In genomic region chr13:101892296-101892695, GRCh38 we compare ENCODE assay signal across 15 cellular contexts.
DNase-seq lines count a peak whose midpoint lies in the region; ATAC-seq and TF ChIP-seq lines count a peak whose summit lies in the region.
"Had no signal": no experiment of that assay in that cellular context is flagged by ENCODE, and none has a peak within 500 bp of the region (broad histone marks: within the 10 kb centered on the region; RNA-seq: fewer than 3 reads in every experiment).

No MANE protein-coding gene starts in this region.

- H3K27ac ChIP-seq in BLaER1 = no peak overlapping the region

- peaks cover 8% of the 10 kb centered on the region; the same call in 1 of the 2 replicates for H3K4me1 ChIP-seq in BLaER1
- H3K4me1 ChIP-seq: Caco-2 had no signal

- H3K27me3 Mint-ChIP-seq in T-helper 2 cell treated with Interferon-gamma antibody and Interleukin-4, amounts not matched to agents 5 μg/mL and 100 μg/mL, for 36 hours (ENCODE audit: low read depth) = no peaks in the 10 kb centered on the region

- no peaks in the 10 kb centered on the region for H3K9me3 ChIP-seq in BLaER1
- H3K9me3 ChIP-seq: BE2C, Caco-2 had no signal

- H3K27ac Mint-ChIP-seq in T-helper 2 cell treated with Interferon-gamma antibody and Interleukin-4, amounts not matched to agents 5 μg/mL and 100 μg/mL, for 36 hours = no peak overlapping the region
- H3K27ac Mint-ChIP-seq: CD8-positive, alpha-beta memory T cell; H9 had no signal

- H3K9ac ChIP-seq in BLaER1 = no peak overlapping the region

- no peaks in the 10 kb centered on the region for H3K36me3 ChIP-seq in BLaER1
- H3K36me3 ChIP-seq in kidney epithelial cell (ENCODE audit: control insufficient read depth, insufficient read depth, low read length) = no peaks in the 10 kb centered on the region
- H3K36me3 ChIP-seq: BE2C had no signal

- H3K4me3 Mint-ChIP-seq in T-helper 2 cell treated with Interferon-gamma antibody and Interleukin-4, amounts not matched to agents 5 μg/mL and 100 μg/mL, for 36 hours = no peak overlapping the region
- H3K4me3 Mint-ChIP-seq: CD8-positive, alpha-beta memory T cell; H9 had no signal

- H3K9me3 Mint-ChIP-seq in T-helper 2 cell treated with Interferon-gamma antibody and Interleukin-4, amounts not matched to agents 5 μg/mL and 100 μg/mL, for 36 hours = no peaks in the 10 kb centered on the region
- H3K9me3 Mint-ChIP-seq: H9 had no signal

- DNase-seq in NCI-H69 (lab: John Stamatoyannopoulos, UW) = peak; percentile 73
- peak; percentile 35 for DNase-seq in kidney epithelial cell (ENCODE audit: low read depth)
- DNase-seq in retinal pigment epithelial cell (ENCODE audit: low read depth) = peak; percentile 61
- no peak for DNase-seq in T-helper 2 cell treated with Interferon-gamma antibody and Interleukin-4, amounts not matched to agents 5 μg/mL and 100 μg/mL, for 36 hours (ENCODE audit: low spot score)
- no peak for DNase-seq in NCI-H526 (lab: John Stamatoyannopoulos, UW)
- DNase-seq: Caco-2; CD8-positive, alpha-beta memory T cell; DND-41; GF-D8; GOT3; H9 had no signal

- no peaks in the 10 kb centered on the region for H4K20me1 ChIP-seq in BLaER1

- H3K4me1 Mint-ChIP-seq in T-helper 2 cell treated with Interferon-gamma antibody and Interleukin-4, amounts not matched to agents 5 μg/mL and 100 μg/mL, for 36 hours (ENCODE audit: low read depth) = no peaks in the 10 kb centered on the region
- H3K4me1 Mint-ChIP-seq: CD8-positive, alpha-beta memory T cell; H9 had no signal

- no peak for TF ChIP-seq CTCF in kidney epithelial cell (IDR thresholded peaks at IDR 0.05; ENCODE audit: insufficient read depth, low read length, poor library complexity, severe bottlenecking)
- TF ChIP-seq CTCF in retinal pigment epithelial cell (conservative IDR thresholded peaks at IDR 0.05; ENCODE audit: low read depth, low read length) = no peak

- no peaks in the 10 kb centered on the region for H3K27me3 ChIP-seq in BLaER1
- no peaks in the 10 kb centered on the region for H3K27me3 ChIP-seq in kidney epithelial cell (ENCODE audit: control insufficient read depth, insufficient read depth, low read length)
- H3K27me3 ChIP-seq: BE2C had no signal

- no peak for ATAC-seq in HG03196 (IDR thresholded peaks at IDR 0.05; ENCODE audit: unreplicated experiment)
- ATAC-seq: HepG2 had no signal

- H3K4me2 ChIP-seq in BLaER1 = peak overlapping the region; percentile 28

- no peak overlapping the region for H3K4me3 ChIP-seq in BLaER1
- H3K4me3 ChIP-seq in kidney epithelial cell (ENCODE audit: low read depth, low read length) = no peak overlapping the region
- H3K4me3 ChIP-seq in retinal pigment epithelial cell (ENCODE audit: low read length) = no peak overlapping the region

- H3K36me3 Mint-ChIP-seq in T-helper 2 cell treated with Interferon-gamma antibody and Interleukin-4, amounts not matched to agents 5 μg/mL and 100 μg/mL, for 36 hours (ENCODE audit: low read depth) = no peaks in the 10 kb centered on the region
- H3K36me3 Mint-ChIP-seq: CD8-positive, alpha-beta memory T cell had no signal

Comparison
In these comparisons a context has a peak if more than half of its experiments do, and no peak if none do; other contexts are left out.
1. DNase-seq: peak in NCI-H69 (single experiment), kidney epithelial cell (single experiment) and retinal pigment epithelial cell (single experiment); none in T-helper 2 cell treated with Interferon-gamma antibody and Interleukin-4, amounts not matched to agents 5 μg/mL and 100 μg/mL, for 36 hours (single experiment) and NCI-H526 (0 of 2).